ENCODE assay signal across 1 cellular context in the genomic region with DNA sequence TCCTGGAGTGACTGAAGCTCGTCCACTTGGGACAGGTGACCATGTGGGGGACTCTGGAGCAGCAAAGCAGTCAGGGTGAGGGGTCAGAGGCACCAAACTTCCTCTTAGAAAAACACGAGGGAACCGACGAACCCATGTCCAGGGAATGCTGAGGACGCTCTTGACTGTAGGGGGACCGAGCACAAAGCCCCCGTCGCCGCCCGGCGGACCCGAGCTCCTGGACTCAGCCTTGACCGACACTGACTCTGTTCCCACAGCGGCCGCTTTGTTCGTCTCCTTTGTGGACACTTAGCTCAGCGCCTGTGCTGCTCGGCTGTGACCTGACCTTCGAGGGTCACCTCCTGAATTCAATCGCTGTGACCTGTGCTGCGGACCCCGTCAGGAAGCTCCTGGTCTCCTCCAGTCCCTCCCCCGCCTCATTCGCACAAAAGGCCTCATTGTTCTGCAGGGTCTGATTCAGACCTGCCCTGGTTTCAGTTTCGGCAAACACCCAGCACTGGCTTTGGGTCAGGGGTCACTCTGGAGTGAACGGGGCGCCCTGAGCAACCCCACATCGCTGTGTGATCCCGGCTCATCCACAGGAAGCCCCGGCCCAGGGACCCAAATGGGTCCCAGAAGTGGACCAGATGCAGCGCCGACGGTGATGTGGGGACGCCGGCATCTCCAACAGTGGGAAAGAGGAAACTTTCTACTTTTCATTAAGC.
A peak's percentile ranks its signal among the peaks of the same experiment; 100 is the strongest.
TF ChIP-seq lines count a peak whose summit lies in the region.

No MANE protein-coding gene starts in this region.

TF ChIP-seq in HepG2, 621 proteins besides CTCF, POLR2A, EP300 and RAD21 (continued from another document):
- TF ChIP-seq TBL1XR1 (IDR thresholded peaks at IDR 0.05; ENCODE audit: borderline replicate concordance, low read length, partially characterized antibody) (peak; percentile 99), HDAC2 (CRISPR knock-in tag; IDR thresholded peaks at IDR 0.05) (peak; percentile 97), POGZ (CRISPR knock-in tag; IDR thresholded peaks at IDR 0.05) (peak; percentile 96), SALL2 (CRISPR knock-in tag; IDR thresholded peaks at IDR 0.05) (peak; percentile 79; the same call in 1 of the 2 replicates), PAX8 (CRISPR knock-in tag; IDR thresholded peaks at IDR 0.05; ENCODE audit: borderline replicate concordance) (peak; percentile 89; the same call in 1 of the 2 replicates), ATF7-NPFF (CRISPR knock-in tag; IDR thresholded peaks at IDR 0.05; ENCODE audit: low read depth) (peak; percentile 73; the same call in 1 of the 2 replicates), TBX2 (CRISPR knock-in tag; IDR thresholded peaks at IDR 0.05; ENCODE audit: borderline replicate concordance) (peak; percentile 98), ZHX1 (CRISPR knock-in tag; IDR thresholded peaks at IDR 0.05; ENCODE audit: low read depth) (peak; percentile 45; the same call in 1 of the 2 replicates), ZNF44 (CRISPR knock-in tag; IDR thresholded peaks at IDR 0.05) (peak; percentile 71; the same call in 1 of the 2 replicates)
- TF ChIP-seq, protein P1, sequence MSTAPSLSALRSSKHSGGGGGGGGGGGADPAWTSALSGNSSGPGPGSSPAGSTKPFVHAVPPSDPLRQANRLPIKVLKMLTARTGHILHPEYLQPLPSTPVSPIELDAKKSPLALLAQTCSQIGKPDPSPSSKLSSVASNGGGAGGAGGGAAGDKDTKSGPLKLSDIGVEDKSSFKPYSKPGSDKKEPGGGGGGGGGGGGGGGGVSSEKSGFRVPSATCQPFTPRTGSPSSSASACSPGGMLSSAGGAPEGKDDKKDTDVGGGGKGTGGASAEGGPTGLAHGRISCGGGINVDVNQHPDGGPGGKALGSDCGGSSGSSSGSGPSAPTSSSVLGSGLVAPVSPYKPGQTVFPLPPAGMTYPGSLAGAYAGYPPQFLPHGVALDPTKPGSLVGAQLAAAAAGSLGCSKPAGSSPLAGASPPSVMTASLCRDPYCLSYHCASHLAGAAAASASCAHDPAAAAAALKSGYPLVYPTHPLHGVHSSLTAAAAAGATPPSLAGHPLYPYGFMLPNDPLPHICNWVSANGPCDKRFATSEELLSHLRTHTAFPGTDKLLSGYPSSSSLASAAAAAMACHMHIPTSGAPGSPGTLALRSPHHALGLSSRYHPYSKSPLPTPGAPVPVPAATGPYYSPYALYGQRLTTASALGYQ (CRISPR knock-in tag; IDR thresholded peaks at IDR 0.05) = peak; percentile 99
